1 cellular context compared by ENCODE assay signal in genomic region chr19:46489445-46490272, GRCh38.
A peak's percentile ranks its signal among the peaks of the same experiment; 100 is the strongest.
TF ChIP-seq lines count a peak whose summit lies in the region.

No MANE protein-coding gene starts in this region.

TF ChIP-seq in WTC11, 78 proteins besides CTCF, POLR2A, EP300 and RAD21 (continued from another document and continues in another):
- TF ChIP-seq, protein P1, sequence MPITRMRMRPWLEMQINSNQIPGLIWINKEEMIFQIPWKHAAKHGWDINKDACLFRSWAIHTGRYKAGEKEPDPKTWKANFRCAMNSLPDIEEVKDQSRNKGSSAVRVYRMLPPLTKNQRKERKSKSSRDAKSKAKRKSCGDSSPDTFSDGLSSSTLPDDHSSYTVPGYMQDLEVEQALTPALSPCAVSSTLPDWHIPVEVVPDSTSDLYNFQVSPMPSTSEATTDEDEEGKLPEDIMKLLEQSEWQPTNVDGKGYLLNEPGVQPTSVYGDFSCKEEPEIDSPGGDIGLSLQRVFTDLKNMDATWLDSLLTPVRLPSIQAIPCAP (CRISPR knock-in tag; IDR thresholded peaks at IDR 0.05) = peak; percentile 22; the same call in 1 of the 2 replicates
- no peak for TF ChIP-seq RORB (CRISPR knock-in tag; IDR thresholded peaks at IDR 0.05)
- no peak; the same call in 1 of the 2 replicates for TF ChIP-seq ARID4B (CRISPR knock-in tag; IDR thresholded peaks at IDR 0.05; ENCODE audit: borderline replicate concordance)
- TF ChIP-seq, protein P2, sequence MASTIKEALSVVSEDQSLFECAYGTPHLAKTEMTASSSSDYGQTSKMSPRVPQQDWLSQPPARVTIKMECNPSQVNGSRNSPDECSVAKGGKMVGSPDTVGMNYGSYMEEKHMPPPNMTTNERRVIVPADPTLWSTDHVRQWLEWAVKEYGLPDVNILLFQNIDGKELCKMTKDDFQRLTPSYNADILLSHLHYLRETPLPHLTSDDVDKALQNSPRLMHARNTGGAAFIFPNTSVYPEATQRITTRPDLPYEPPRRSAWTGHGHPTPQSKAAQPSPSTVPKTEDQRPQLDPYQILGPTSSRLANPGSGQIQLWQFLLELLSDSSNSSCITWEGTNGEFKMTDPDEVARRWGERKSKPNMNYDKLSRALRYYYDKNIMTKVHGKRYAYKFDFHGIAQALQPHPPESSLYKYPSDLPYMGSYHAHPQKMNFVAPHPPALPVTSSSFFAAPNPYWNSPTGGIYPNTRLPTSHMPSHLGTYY (CRISPR knock-in tag; IDR thresholded peaks at IDR 0.05) = no peak
- no peak for TF ChIP-seq ZNF532 (CRISPR knock-in tag; IDR thresholded peaks at IDR 0.05; ENCODE audit: borderline replicate concordance)
- peak; percentile 92 for TF ChIP-seq ZNF263 (CRISPR knock-in tag; IDR thresholded peaks at IDR 0.05; ENCODE audit: low read depth)
- peak; percentile 88 for TF ChIP-seq MAX (CRISPR knock-in tag; IDR thresholded peaks at IDR 0.05)
- TF ChIP-seq, protein P3, sequence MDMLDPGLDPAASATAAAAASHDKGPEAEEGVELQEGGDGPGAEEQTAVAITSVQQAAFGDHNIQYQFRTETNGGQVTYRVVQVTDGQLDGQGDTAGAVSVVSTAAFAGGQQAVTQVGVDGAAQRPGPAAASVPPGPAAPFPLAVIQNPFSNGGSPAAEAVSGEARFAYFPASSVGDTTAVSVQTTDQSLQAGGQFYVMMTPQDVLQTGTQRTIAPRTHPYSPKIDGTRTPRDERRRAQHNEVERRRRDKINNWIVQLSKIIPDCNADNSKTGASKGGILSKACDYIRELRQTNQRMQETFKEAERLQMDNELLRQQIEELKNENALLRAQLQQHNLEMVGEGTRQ (CRISPR knock-in tag; IDR thresholded peaks at IDR 0.05) = no peak
- TF ChIP-seq, protein P4, sequence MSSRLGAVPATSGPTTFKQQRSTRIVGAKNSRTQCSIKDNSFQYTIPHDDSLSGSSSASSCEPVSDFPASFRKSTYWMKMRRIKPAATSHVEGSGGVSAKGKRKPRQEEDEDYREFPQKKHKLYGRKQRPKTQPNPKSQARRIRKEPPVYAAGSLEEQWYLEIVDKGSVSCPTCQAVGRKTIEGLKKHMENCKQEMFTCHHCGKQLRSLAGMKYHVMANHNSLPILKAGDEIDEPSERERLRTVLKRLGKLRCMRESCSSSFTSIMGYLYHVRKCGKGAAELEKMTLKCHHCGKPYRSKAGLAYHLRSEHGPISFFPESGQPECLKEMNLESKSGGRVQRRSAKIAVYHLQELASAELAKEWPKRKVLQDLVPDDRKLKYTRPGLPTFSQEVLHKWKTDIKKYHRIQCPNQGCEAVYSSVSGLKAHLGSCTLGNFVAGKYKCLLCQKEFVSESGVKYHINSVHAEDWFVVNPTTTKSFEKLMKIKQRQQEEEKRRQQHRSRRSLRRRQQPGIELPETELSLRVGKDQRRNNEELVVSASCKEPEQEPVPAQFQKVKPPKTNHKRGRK (CRISPR knock-in tag; IDR thresholded peaks at IDR 0.05; ENCODE audit: borderline replicate concordance) = no peak
- no peak for TF ChIP-seq ZNF423 (CRISPR knock-in tag; IDR thresholded peaks at IDR 0.05)
- peak; percentile 86 for TF ChIP-seq NFE2L1 (CRISPR knock-in tag; IDR thresholded peaks at IDR 0.05)
- TF ChIP-seq SMAD3 (CRISPR knock-in tag; IDR thresholded peaks at IDR 0.05; ENCODE audit: borderline replicate concordance) = no peak
- no peak for TF ChIP-seq ZNF416 (CRISPR knock-in tag; IDR thresholded peaks at IDR 0.05)
- TF ChIP-seq RELA (CRISPR knock-in tag; IDR thresholded peaks at IDR 0.05; ENCODE audit: borderline replicate concordance) = no peak
- TF ChIP-seq TEAD1 (CRISPR knock-in tag; IDR thresholded peaks at IDR 0.05) = peak; percentile 26; the same call in 1 of the 2 replicates
- no peak for TF ChIP-seq ZBTB21 (CRISPR knock-in tag; IDR thresholded peaks at IDR 0.05; ENCODE audit: borderline replicate concordance)
- TF ChIP-seq, protein P5, sequence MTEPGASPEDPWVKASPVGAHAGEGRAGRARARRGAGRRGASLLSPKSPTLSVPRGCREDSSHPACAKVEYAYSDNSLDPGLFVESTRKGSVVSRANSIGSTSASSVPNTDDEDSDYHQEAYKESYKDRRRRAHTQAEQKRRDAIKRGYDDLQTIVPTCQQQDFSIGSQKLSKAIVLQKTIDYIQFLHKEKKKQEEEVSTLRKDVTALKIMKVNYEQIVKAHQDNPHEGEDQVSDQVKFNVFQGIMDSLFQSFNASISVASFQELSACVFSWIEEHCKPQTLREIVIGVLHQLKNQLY (CRISPR knock-in tag; IDR thresholded peaks at IDR 0.05) = no peak
- no peak for TF ChIP-seq JUN (CRISPR knock-in tag; IDR thresholded peaks at IDR 0.05)
- no peak for TF ChIP-seq JAZF1 (CRISPR knock-in tag; IDR thresholded peaks at IDR 0.05)
- peak; percentile 65; the same call in 1 of the 2 replicates for TF ChIP-seq FOXK1 (CRISPR knock-in tag; IDR thresholded peaks at IDR 0.05)
- no peak for TF ChIP-seq E2F4 (CRISPR knock-in tag; IDR thresholded peaks at IDR 0.05; ENCODE audit: borderline replicate concordance, low read depth)
- no peak for TF ChIP-seq CREM (CRISPR knock-in tag; IDR thresholded peaks at IDR 0.05)
- no peak for TF ChIP-seq FOXJ3 (CRISPR knock-in tag; IDR thresholded peaks at IDR 0.05; ENCODE audit: borderline replicate concordance)
- TF ChIP-seq, protein P6, sequence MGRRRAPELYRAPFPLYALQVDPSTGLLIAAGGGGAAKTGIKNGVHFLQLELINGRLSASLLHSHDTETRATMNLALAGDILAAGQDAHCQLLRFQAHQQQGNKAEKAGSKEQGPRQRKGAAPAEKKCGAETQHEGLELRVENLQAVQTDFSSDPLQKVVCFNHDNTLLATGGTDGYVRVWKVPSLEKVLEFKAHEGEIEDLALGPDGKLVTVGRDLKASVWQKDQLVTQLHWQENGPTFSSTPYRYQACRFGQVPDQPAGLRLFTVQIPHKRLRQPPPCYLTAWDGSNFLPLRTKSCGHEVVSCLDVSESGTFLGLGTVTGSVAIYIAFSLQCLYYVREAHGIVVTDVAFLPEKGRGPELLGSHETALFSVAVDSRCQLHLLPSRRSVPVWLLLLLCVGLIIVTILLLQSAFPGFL (CRISPR knock-in tag; IDR thresholded peaks at IDR 0.05; ENCODE audit: borderline replicate concordance) = no peak
- TF ChIP-seq, protein P7, sequence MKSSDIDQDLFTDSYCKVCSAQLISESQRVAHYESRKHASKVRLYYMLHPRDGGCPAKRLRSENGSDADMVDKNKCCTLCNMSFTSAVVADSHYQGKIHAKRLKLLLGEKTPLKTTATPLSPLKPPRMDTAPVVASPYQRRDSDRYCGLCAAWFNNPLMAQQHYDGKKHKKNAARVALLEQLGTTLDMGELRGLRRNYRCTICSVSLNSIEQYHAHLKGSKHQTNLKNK (CRISPR knock-in tag; IDR thresholded peaks at IDR 0.05) = no peak
- TF ChIP-seq NFATC4 (CRISPR knock-in tag; IDR thresholded peaks at IDR 0.05) = no peak
- TF ChIP-seq NR3C1 (CRISPR knock-in tag; conservative IDR thresholded peaks at IDR 0.05; ENCODE audit: low read depth) = no peak
- 0 out of 2 replicates have a peak, but pooled peaks have one; percentile 30 for TF ChIP-seq E2F5 (CRISPR knock-in tag; IDR thresholded peaks at IDR 0.05)
- TF ChIP-seq ELF4 (CRISPR knock-in tag; IDR thresholded peaks at IDR 0.05; ENCODE audit: low read depth) = no peak
- TF ChIP-seq CBFB (CRISPR knock-in tag; IDR thresholded peaks at IDR 0.05; ENCODE audit: low read depth) = no peak
- no peak for TF ChIP-seq ZSCAN18 (CRISPR knock-in tag; IDR thresholded peaks at IDR 0.05)
- no peak for TF ChIP-seq TEAD4 (CRISPR knock-in tag; IDR thresholded peaks at IDR 0.05)
- no peak for TF ChIP-seq SP1 (CRISPR knock-in tag; conservative IDR thresholded peaks at IDR 0.05)
- 0 out of 2 replicates have a peak, but pooled peaks have one; percentile 14 for TF ChIP-seq ATF3 (CRISPR knock-in tag; conservative IDR thresholded peaks at IDR 0.05)
